Comparison of ENCODE assay signal across 9 cellular contexts in the genomic region with DNA sequence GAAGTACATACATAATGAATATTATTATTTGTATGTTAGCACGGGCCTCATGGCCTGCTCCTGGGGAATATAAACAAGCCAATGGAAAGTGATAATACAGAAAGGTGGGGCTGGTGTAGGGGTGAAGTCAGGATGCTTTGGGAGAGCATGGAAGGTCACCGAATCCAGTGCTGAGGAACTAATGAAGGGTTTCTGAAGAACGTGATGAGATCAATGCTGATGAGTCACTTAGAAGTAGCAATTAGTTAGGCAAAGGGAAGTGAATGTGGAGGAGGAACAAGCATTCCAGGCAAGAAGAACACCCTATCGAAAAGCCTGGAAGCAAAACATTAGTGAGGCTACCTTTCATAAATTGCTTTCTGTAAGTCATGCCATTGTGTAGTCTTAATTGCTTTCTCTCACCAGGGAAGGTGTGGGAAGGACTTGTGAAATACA. TPM values are rescaled to one million over a fixed set of nuclear protein-coding genes. Genes with fewer than 3 reads are reported as not detected.
DNase-seq lines count a peak whose midpoint lies in the region; ATAC-seq and TF ChIP-seq lines count a peak whose summit lies in the region.
"Had no signal": no experiment of that assay in that cellular context is flagged by ENCODE, and none has a peak within 500 bp of the region (broad histone marks: within the 10 kb centered on the region; RNA-seq: fewer than 3 reads in every experiment).

No MANE protein-coding gene starts in this region.

- ATAC-seq in psoas muscle (peak in 1 of 4 donors; percentile 33), HG02798 (IDR thresholded peaks at IDR 0.05; ENCODE audit: poor library complexity, unreplicated experiment) (no peak), GM18517 (IDR thresholded peaks at IDR 0.05; ENCODE audit: unreplicated experiment) (no peak), GM19455 (IDR thresholded peaks at IDR 0.05; ENCODE audit: unreplicated experiment) (no peak), GM18505 (IDR thresholded peaks at IDR 0.05; ENCODE audit: unreplicated experiment) (no peak)

- CTCF ChIA-PET in RWPE1 (lab: Yijun Ruan, JAX) = interaction anchor here (0.7 to 2.8 kb wide), 2 partner anchors 46 to 1188 kb away, joined by 3 to 11 read pairs; no protein-coding TSS in a partner anchor

- DNase-seq in GF-D8 (lab: John Stamatoyannopoulos, UW) = peak; percentile 25
- DNase-seq in RWPE1 (ENCODE audit: low spot score) = peak; percentile 65
- DNase-seq in esophagus muscularis mucosa (ENCODE audit: extremely low spot score) = no peak
- DNase-seq in psoas muscle = no peak

- no peak for TF ChIP-seq CTCF in RWPE1 (conservative IDR thresholded peaks at IDR 0.05; ENCODE audit: low read depth)
- no peak for TF ChIP-seq CTCF in esophagus muscularis mucosa (IDR thresholded peaks at IDR 0.05)
- TF ChIP-seq CTCF in psoas muscle (IDR thresholded peaks at IDR 0.05) = no peak

- H3K27me3 ChIP-seq in esophagus muscularis mucosa (no peaks in the 10 kb centered on the region), psoas muscle (ENCODE audit: insufficient read depth in 3 of 3, low read length in 2 of 3) (no peaks in the 10 kb centered on the region)

- intact Hi-C loops in esophagus muscularis mucosa (cut with DNase I) = loop anchor here (10.0 kb wide), 1 partner anchor 119 kb away; no protein-coding TSS in a partner anchor
- intact Hi-C loops in psoas muscle (cut with DNase I) = no loop called here

- H3K9me3 ChIP-seq in esophagus muscularis mucosa (no peaks in the 10 kb centered on the region), psoas muscle (no peaks in the 10 kb centered on the region)

- no peak for TF ChIP-seq EP300 in esophagus muscularis mucosa (IDR thresholded peaks at IDR 0.05)

- 46% methylated on average over 4 of the region's 4 CpGs for WGBS in esophagus muscularis mucosa
- 16 to 41% (median 18%) methylated on average over 4 of the region's 4 CpGs for WGBS in psoas muscle, 3 donors

- peaks cover 0 to 6% (median 4%) of the 10 kb centered on the region in 4 donors for H3K36me3 ChIP-seq in esophagus muscularis mucosa
- H3K36me3 ChIP-seq in psoas muscle (ENCODE audit: insufficient read depth in 1 of 2, low read depth in 1 of 2) = no peaks in the 10 kb centered on the region

- peak overlapping the region; percentile 46 to 64 (median 56) for H3K4me3 ChIP-seq in esophagus muscularis mucosa
- peak overlapping the region; percentile 65 for H3K4me3 ChIP-seq in psoas muscle

- no peak for TF ChIP-seq POLR2A in esophagus muscularis mucosa (IDR thresholded peaks at IDR 0.05; ENCODE audit: low read depth)
- no peak for TF ChIP-seq POLR2A in GM18505 (IDR thresholded peaks at IDR 0.05; ENCODE audit: borderline replicate concordance, extremely low read depth, insufficient read depth, insufficient read length)

- H3K27ac ChIP-seq in RWPE1 (no peak overlapping the region), esophagus muscularis mucosa (replicated peaks in 1 of 4) (peak overlapping the region; percentile 65 to 76 (median 70)), psoas muscle (peak overlapping the region; percentile 58)
- H3K27ac ChIP-seq: VCaP had no signal

- peaks cover 10 to 77% (median 64%) of the 10 kb centered on the region in 4 donors for H3K4me1 ChIP-seq in esophagus muscularis mucosa
- peaks cover 17% of the 10 kb centered on the region for H3K4me1 ChIP-seq in psoas muscle

- POLR2A ChIA-PET in RWPE1 (lab: Yijun Ruan, JAX; ENCODE audit: low non-redundant PET) = no interaction called here

RNA-seq across cellular contexts. Expression of a gene that starts 2.1 kb away (rescaled TPM):
- 100 to 1,000 TPM; 226 to 262 (median 231) TPM for total RNA-seq in esophagus muscularis mucosa
- 10 to 100 TPM; 20.7 to 29.5 (median 25.6) TPM for total RNA-seq in psoas muscle
- 10 to 100 TPM; 23.9 to 60.8 (median 33.8) TPM for polyA plus RNA-seq in psoas muscle

Comparison
In these comparisons a context has a peak if more than half of its experiments do, and no peak if none do; other contexts are left out.
1. DNase-seq: peak in GF-D8 (single experiment) and RWPE1 (single experiment); none in esophagus muscularis mucosa (single experiment) and psoas muscle (0 of 2).
2. RNA of a gene that starts 2.1 kb away (total RNA-seq): 226 to 262 TPM in esophagus muscularis mucosa; 20.7 to 29.5 TPM in psoas muscle; every median in the first group is over 4 times any median in the second.